7 cellular contexts compared by ENCODE assay signal in the genomic region with DNA sequence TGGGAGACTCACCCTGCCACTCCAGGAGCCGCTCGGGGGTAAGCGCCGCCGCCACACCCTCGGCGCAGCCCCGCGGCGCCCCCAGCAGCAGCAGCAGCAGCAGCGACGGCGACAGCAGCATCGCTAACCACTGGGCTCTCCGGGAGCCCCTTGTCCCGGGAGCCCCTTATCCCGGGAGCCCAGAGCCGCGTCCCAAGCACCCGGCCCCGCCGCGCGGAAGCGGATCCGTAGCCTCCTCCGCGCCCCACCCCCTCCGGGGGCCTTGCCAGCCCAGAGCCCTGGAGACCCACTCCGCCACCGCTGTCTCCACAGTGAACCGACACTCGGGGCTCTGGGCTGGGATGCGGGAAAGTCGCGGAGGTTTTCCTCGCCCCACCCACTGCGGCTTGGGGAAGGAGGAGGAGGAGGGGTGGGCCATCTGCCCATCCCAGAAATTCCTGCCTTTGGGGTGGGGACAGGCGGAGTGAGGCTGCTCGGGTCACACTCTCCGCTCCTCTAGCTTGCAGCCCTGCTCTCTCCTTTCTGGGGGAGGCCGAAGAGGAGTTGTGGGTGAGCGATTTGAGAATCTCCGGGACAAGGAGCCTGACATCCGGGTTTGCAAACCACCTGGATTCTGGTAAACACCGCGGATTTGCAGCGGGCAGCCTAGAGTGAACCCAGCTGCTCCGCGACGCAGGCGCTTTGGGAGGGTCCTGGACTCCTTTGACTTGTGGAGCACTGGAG. TPM values are rescaled to one million over a fixed set of nuclear protein-coding genes. Genes with fewer than 3 reads are reported as not detected.
DNase-seq lines count a peak whose midpoint lies in the region; ATAC-seq and TF ChIP-seq lines count a peak whose summit lies in the region.

A gene (minus strand): TSS at position 333 of the 723 bp plus-strand sequence. CDS start 212 bp downstream, at position 121.

- intact Hi-C loops in head of caudate nucleus (cut with DNase I) = no loop called here

- no peak within 1 kb of the TSS for H3K27ac ChIP-seq in HL-60 (replicated peaks)

- H3K4me1 Mint-ChIP-seq in activated naive CD4-positive, alpha-beta T cell treated with anti-CD3 and anti-CD28 coated beads, Interleukin-2, amount 10 ng/mL, durations not matched to agents 7 days and 5 days = peaks cover 7% of the 10 kb centered on the region

- H3K4me3 Mint-ChIP-seq in activated naive CD4-positive, alpha-beta T cell treated with anti-CD3 and anti-CD28 coated beads, Interleukin-2, amount 10 ng/mL, durations not matched to agents 7 days and 5 days = peak within 1 kb of the TSS; percentile 49

- H3K27me3 Mint-ChIP-seq in activated naive CD4-positive, alpha-beta T cell treated with anti-CD3 and anti-CD28 coated beads, Interleukin-2, amount 10 ng/mL, durations not matched to agents 7 days and 5 days = peaks cover 67% of the 10 kb centered on the region

- no peak for DNase-seq in HL-60 (ENCODE audit: low read depth in 1 of 2, low spot score in 1 of 2)
- DNase-seq in activated naive CD4-positive, alpha-beta T cell treated with anti-CD3 and anti-CD28 coated beads, Interleukin-2, amount 10 ng/mL, durations not matched to agents 7 days and 5 days = no peak
- DNase-seq in head of caudate nucleus = peak in 32 of 42 donors; percentile 4 to 51 (median 18)
- peak; percentile 51 for DNase-seq in occipital lobe (lab: John Stamatoyannopoulos, UW)
- no peak for DNase-seq in superior temporal gyrus (ENCODE audit: extremely low spot score)

- no peaks in the 10 kb centered on the region for H3K9me3 Mint-ChIP-seq in activated naive CD4-positive, alpha-beta T cell treated with anti-CD3 and anti-CD28 coated beads, Interleukin-2, amount 10 ng/mL, durations not matched to agents 7 days and 5 days

- H3K4me3 ChIP-seq in HL-60 (replicated peaks; ENCODE audit: insufficient read depth, low read length) = peak within 1 kb of the TSS; percentile 30

- no peak within 1 kb of the TSS for H3K27ac Mint-ChIP-seq in activated naive CD4-positive, alpha-beta T cell treated with anti-CD3 and anti-CD28 coated beads, Interleukin-2, amount 10 ng/mL, durations not matched to agents 7 days and 5 days

- ATAC-seq in GM21529 (IDR thresholded peaks at IDR 0.05; ENCODE audit: unreplicated experiment) (no peak), GM19463 (IDR thresholded peaks at IDR 0.05; ENCODE audit: unreplicated experiment) (no peak)

- CTCF ChIA-PET in activated naive CD4-positive, alpha-beta T cell treated with anti-CD3 and anti-CD28 coated beads, Interleukin-2, amount 10 ng/mL, durations not matched to agents 7 days and 5 days (lab: Charles Lee) = no interaction called here

- peaks cover 44% of the 10 kb centered on the region for H3K27me3 ChIP-seq in HL-60 (ENCODE audit: insufficient read depth, poor library complexity, severe bottlenecking)

- no peak for TF ChIP-seq CTCF in HL-60 (IDR thresholded peaks at IDR 0.05; ENCODE audit: insufficient read depth, low read length)

- H3K36me3 Mint-ChIP-seq in activated naive CD4-positive, alpha-beta T cell treated with anti-CD3 and anti-CD28 coated beads, Interleukin-2, amount 10 ng/mL, durations not matched to agents 7 days and 5 days = no peaks in the 10 kb centered on the region

RNA-seq across cellular contexts. Expression of the gene that starts here (rescaled TPM):
- 1.7 TPM for total RNA-seq in occipital lobe

Comparison
In these comparisons a context has a peak if more than half of its experiments do, and no peak if none do; other contexts are left out.
1. DNase-seq: peak in head of caudate nucleus (32 of 42) and occipital lobe (single experiment); none in HL-60 (0 of 2), activated naive CD4-positive, alpha-beta T cell treated with anti-CD3 and anti-CD28 coated beads, Interleukin-2, amount 10 ng/mL, durations not matched to agents 7 days and 5 days (single experiment) and superior temporal gyrus (single experiment).